2 cellular contexts compared by ENCODE assay signal in the genomic region with DNA sequence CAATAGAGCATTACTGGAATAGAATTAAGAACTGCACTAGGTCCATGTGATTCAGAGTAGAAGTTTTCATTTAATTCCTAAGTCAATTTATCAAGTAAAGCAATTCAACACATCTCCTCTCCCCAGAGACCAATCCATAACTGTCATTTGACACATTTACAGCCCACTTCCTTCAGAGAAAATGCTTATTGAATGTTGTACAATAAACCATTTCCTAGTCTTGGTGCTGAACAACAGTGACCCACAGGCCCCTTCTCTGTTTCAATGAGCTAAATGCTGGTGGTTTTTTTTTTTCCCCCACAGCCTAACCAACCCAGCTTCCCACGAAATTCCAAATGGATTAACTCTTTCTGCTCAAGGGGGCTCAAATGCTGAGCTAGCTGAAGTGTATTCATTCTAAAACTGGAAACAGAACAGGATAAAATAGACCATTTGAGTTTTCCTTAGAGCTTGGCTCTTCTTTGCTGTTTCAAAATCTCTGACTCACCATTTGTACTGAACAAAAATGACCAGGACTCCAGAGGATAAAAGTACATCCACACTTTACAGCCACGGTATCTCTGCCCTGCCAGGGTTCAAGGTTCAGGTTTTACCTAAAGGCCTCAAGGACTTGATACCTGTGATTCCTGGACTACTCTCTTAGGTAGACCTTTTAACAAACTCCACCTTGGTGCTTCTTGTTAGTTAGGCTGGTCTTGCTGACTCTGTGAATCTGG.
A peak's percentile ranks its signal among the peaks of the same experiment; 100 is the strongest.
TF ChIP-seq lines count a peak whose summit lies in the region.

No MANE protein-coding gene starts in this region.

TF ChIP-seq in K562, 482 proteins besides CTCF, POLR2A, EP300 and RAD21 (continued from another document):
- TF ChIP-seq, protein P1, sequence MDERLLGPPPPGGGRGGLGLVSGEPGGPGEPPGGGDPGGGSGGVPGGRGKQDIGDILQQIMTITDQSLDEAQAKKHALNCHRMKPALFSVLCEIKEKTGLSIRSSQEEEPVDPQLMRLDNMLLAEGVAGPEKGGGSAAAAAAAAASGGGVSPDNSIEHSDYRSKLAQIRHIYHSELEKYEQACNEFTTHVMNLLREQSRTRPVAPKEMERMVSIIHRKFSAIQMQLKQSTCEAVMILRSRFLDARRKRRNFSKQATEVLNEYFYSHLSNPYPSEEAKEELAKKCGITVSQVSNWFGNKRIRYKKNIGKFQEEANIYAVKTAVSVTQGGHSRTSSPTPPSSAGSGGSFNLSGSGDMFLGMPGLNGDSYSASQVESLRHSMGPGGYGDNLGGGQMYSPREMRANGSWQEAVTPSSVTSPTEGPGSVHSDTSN (CRISPR knock-in tag; IDR thresholded peaks at IDR 0.05; ENCODE audit: low read depth) = no peak
- TF ChIP-seq, protein P1 (tag; conservative IDR thresholded peaks at IDR 0.05; ENCODE audit: low read depth) = peak; percentile 49
- TF ChIP-seq ZSCAN32 (CRISPR knock-in tag; IDR thresholded peaks at IDR 0.05) = no peak
- no peak for TF ChIP-seq ZNF174 (CRISPR knock-in tag; IDR thresholded peaks at IDR 0.05)
- TF ChIP-seq NR2C2 (CRISPR knock-in tag; IDR thresholded peaks at IDR 0.05) = no peak
- TF ChIP-seq NR2C2 (tag; IDR thresholded peaks at IDR 0.05) = peak; percentile 26; the same call in 1 of the 2 replicates

TF ChIP-seq in liver, 16 proteins besides CTCF, POLR2A, EP300 and RAD21 (continued from another document):
- TF ChIP-seq RXRA (IDR thresholded peaks at IDR 0.05) (peak in 1 of 2 donors; percentile 78), HNF4A (conservative IDR thresholded peaks at IDR 0.05) (peak; percentile 75 to 96), JUND (IDR thresholded peaks at IDR 0.05) (peak in 1 of 2 donors; percentile 96)
